8 cellular contexts compared by ENCODE assay signal in the genomic region with DNA sequence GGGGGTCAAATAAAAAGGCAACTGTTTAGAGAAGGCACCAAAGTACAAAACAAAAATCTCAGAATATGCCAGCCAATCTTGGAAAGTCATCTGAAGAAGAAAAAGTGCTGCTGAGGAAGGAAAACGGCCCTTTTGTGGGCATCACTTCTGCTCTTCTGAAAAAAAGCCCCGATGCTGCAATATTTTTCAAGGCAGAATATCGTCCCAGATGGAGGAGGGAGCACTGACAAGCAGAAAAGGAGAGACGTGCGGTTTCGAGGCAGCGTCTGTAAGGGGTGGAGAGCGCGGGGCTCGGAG. TPM values are rescaled to one million over a fixed set of nuclear protein-coding genes. Genes with fewer than 3 reads are reported as not detected.
A peak's percentile ranks its signal among the peaks of the same experiment; 100 is the strongest.
DNase-seq lines count a peak whose midpoint lies in the region; ATAC-seq and TF ChIP-seq lines count a peak whose summit lies in the region.

No MANE protein-coding gene starts in this region.

- no peaks in the 10 kb centered on the region for H3K27me3 Mint-ChIP-seq in chondrocyte (ENCODE audit: low read depth)
- H3K27me3 Mint-ChIP-seq in natural killer cell (ENCODE audit: low read depth in 2 of 2), result peaks cover 42 to 57% of the 10 kb centered on the region in 2 donors

- H3K4me1 Mint-ChIP-seq in chondrocyte (ENCODE audit: low read depth) (peaks cover 32% of the 10 kb centered on the region), natural killer cell (peaks cover 7 to 11% of the 10 kb centered on the region in 2 donors)

- peak overlapping the region; percentile 77 for H3K4me3 Mint-ChIP-seq in chondrocyte (ENCODE audit: unreplicated experiment)
- H3K4me3 Mint-ChIP-seq in natural killer cell, result peak overlapping the region; percentile 88

- ATAC-seq in GM18868 (IDR thresholded peaks at IDR 0.05; ENCODE audit: unreplicated experiment) (peak; percentile 15), HG03108 (IDR thresholded peaks at IDR 0.05; ENCODE audit: unreplicated experiment) (peak; percentile 20), natural killer cell (no peak), HG03280 (IDR thresholded peaks at IDR 0.05; ENCODE audit: unreplicated experiment) (no peak)

- H3K27ac Mint-ChIP-seq in chondrocyte (ENCODE audit: unreplicated experiment) (peak overlapping the region; percentile 87), natural killer cell (no peak overlapping the region)

- intact Hi-C loops in natural killer cell (cut with micrococcal nuclease), result no loop called here

- DNase-seq in chondrocyte (ENCODE audit: low spot score) (no peak), natural killer cell (no peak), NK-92 (lab: John Stamatoyannopoulos, UW; ENCODE audit: unreplicated experiment) (no peak), COLO829 (ENCODE audit: low spot score) (no peak), germinal center (ENCODE audit: low spot score) (no peak)

- H3K9me3 Mint-ChIP-seq in chondrocyte (ENCODE audit: low read depth) (peaks cover 6% of the 10 kb centered on the region), natural killer cell (no peaks in the 10 kb centered on the region)

- H3K36me3 Mint-ChIP-seq in chondrocyte (ENCODE audit: low read depth) (peaks cover 2% of the 10 kb centered on the region), natural killer cell (peaks cover 5% of the 10 kb centered on the region)

- no peak for TF ChIP-seq CTCF in chondrocyte (IDR thresholded peaks at IDR 0.05)
- no peak for TF ChIP-seq CTCF in natural killer cell (IDR thresholded peaks at IDR 0.05)

RNA-seq across cellular contexts. Expression of gene ATRNL1, which starts 1.0 kb away (rescaled TPM):
- total RNA-seq in chondrocyte (65.1 to 99.7 TPM (median 66.0 TPM) in 3 replicates), natural killer cell (not detected)

Comparison
In these comparisons a context has a peak if more than half of its experiments do, and no peak if none do; other contexts are left out.
1. ATAC-seq: peak in GM18868 (single experiment) and HG03108 (single experiment); none in natural killer cell (0 of 3) and HG03280 (single experiment).
2. RNA of gene ATRNL1, which starts 1.0 kb away (total RNA-seq): 65.1 to 99.7 TPM in chondrocyte; not detected in natural killer cell; every median in the first group is over 10 times any median in the second.